Comparison of ENCODE assay signal across 20 cellular contexts in the genomic region with DNA sequence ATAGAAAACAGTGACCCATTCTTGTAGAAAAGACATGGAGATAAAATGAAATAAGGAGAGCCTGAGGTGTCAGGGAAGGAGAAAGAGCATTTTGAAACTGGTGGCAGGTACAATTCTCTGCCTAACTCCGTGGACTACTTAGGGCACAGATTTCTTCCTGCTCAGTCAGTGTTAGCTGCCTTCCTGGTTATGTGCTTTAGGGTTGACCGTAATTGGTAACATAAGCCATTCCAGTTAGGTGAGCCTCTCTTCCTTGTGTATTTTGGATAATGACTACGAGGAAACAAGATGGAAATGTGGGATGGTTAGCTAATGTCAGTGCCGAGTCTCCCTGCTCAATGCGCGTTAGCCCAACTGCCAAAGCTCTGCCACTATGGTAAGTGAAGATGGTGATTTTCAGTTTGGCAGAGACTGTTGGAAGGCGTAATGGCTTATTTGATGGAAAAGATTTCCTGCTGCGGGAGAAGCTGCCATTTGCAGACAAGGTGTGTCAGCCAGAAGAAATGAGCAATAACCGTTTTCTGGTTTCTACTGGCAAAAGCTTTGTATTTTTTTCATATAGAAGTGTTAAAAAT.
A peak's percentile ranks its signal among the peaks of the same experiment; 100 is the strongest.
DNase-seq lines count a peak whose midpoint lies in the region; ATAC-seq, FAIRE-seq and TF ChIP-seq lines count a peak whose summit lies in the region.
"Had no signal": no experiment of that assay in that cellular context is flagged by ENCODE, and none has a peak within 500 bp of the region (broad histone marks: within the 10 kb centered on the region; RNA-seq: fewer than 3 reads in every experiment).

No MANE protein-coding gene starts in this region.

- POLR2A ChIA-PET in H1 (lab: Charles Lee; ENCODE audit: partially characterized antibody) = interaction anchor here (1.2 to 2.4 kb wide), 3 partner anchors 9 to 20 kb away, joined by 3 to 11 read pairs (median 7); no protein-coding TSS in a partner anchor

- no peak overlapping the region for H3K56ac ChIP-seq in H1 (replicated peaks; ENCODE audit: insufficient read length, low read depth, low read length)

- no peaks in the 10 kb centered on the region for H3K36me3 ChIP-seq in heart right ventricle
- H3K36me3 ChIP-seq in H1 (ENCODE audit: control insufficient read depth in 2 of 4, insufficient read depth in 4 of 4, low read length in 3 of 4) = 0 out of 8 replicates have a peak, but pooled peaks cover 0 to 5% (median 0%) of the 10 kb centered on the region in 4 experiments
- no peaks in the 10 kb centered on the region for H3K36me3 ChIP-seq in vagina
- H3K36me3 ChIP-seq: upper lobe of left lung had no signal

- H4K5ac ChIP-seq in H1 (ENCODE audit: insufficient read length, low read depth, low read length) = no peak overlapping the region

- H4K20me1 ChIP-seq in H1 (replicated peaks in 1 of 2; ENCODE audit: control insufficient read depth in 1 of 2, insufficient read depth in 2 of 2, low read length in 2 of 2) = peaks cover 0 to 2% of the 10 kb centered on the region in 2 experiments

- H3K4me1 Mint-ChIP-seq in osteocyte (ENCODE audit: unreplicated experiment) = peaks cover 69% of the 10 kb centered on the region
- H3K4me1 Mint-ChIP-seq in Calu3 (ENCODE audit: low read depth, unreplicated experiment) = peaks cover 8% of the 10 kb centered on the region

- no peak overlapping the region for H3K23ac ChIP-seq in H1 (ENCODE audit: insufficient read length)

- H3K79me2 ChIP-seq in H1 (ENCODE audit: control insufficient read depth in 1 of 2, insufficient read depth in 2 of 2, low read length in 2 of 2) = peaks cover 0 to 47% of the 10 kb centered on the region in 2 experiments; a peak in 2 of 4 replicates

- H2BK120ac ChIP-seq in H1 (replicated peaks; ENCODE audit: low read depth, low read length) = no peak overlapping the region

- peak overlapping the region; percentile 19 to 91 (median 68) for H3K27ac ChIP-seq in heart right ventricle
- H3K27ac ChIP-seq in H1 (ENCODE audit: low read depth, low read length) = no peak overlapping the region
- peak overlapping the region; percentile 92 for H3K27ac ChIP-seq in vagina
- H3K27ac ChIP-seq: RWPE1, VCaP had no signal

- H3K27ac Mint-ChIP-seq in osteocyte (ENCODE audit: unreplicated experiment) (peak overlapping the region; percentile 75), Calu3 (ENCODE audit: unreplicated experiment) (no peak overlapping the region)
- H3K27ac Mint-ChIP-seq: activated CD8-positive, alpha-beta T cell treated with anti-CD3 and anti-CD28 coated beads, Interleukin-2, amount 10 ng/mL, durations not matched to agents 7 days and 5 days; activated T-helper 1 cell treated with anti-CD3 and anti-CD28 coated beads, Interleukin-12 subunit alpha, Interleukin-12 subunit beta, Interleukin-2, Interleukin-4 antibody, amounts not matched to agents 30 ng/mL and 10 ng/mL and 1 ng/mL, durations not matched to agents 14 hours and 24 hours and 36 hours; CD4-positive, alpha-beta T cell had no signal

- H3K4me3 ChIP-seq in heart right ventricle (peak overlapping the region in 1 of 10 donors; percentile 6), H1 (ENCODE audit: extremely low read depth in 1 of 4, insufficient read depth in 2 of 4, low read depth in 3 of 4, low read length in 4 of 4) (no peak overlapping the region), vagina (peak overlapping the region; percentile 10 to 19)

- no peak overlapping the region; a peak in 1 of 4 replicates for H3K4me2 ChIP-seq in H1 (ENCODE audit: insufficient read depth in 1 of 2, low read depth in 2 of 2, low read length in 2 of 2)

- no peak for TF ChIP-seq POLR2A in H1 (IDR thresholded peaks at IDR 0.05; ENCODE audit: control extremely low read depth in 1 of 2, low read depth in 2 of 2, low read length in 2 of 2)
- no peak for TF ChIP-seq POLR2A in vagina (IDR thresholded peaks at IDR 0.05)

- no peak overlapping the region for H2BK12ac ChIP-seq in H1 (ENCODE audit: low read depth, low read length)

- TF ChIP-seq EP300 in H1 (IDR thresholded peaks at IDR 0.05; ENCODE audit: borderline replicate concordance in 1 of 2, low read depth in 2 of 2, low read length in 2 of 2) = no peak

- H3K27me3 ChIP-seq in heart right ventricle (peaks cover 0 to 44% (median 0%) of the 10 kb centered on the region in 7 donors), H1 (replicated peaks in 1 of 4; ENCODE audit: control insufficient read depth in 3 of 4, extremely low read depth in 1 of 4, insufficient read depth in 3 of 4, low read length in 3 of 4) (peaks cover 0 to 6% (median 4%) of the 10 kb centered on the region in 4 experiments; a peak in 3 of 7 replicates), vagina (no peaks in the 10 kb centered on the region)

- peaks cover 6% of the 10 kb centered on the region for H3K23me2 ChIP-seq in H1 (ENCODE audit: low read depth, low read length)

- no peak for TF ChIP-seq RAD21 in H1 (IDR thresholded peaks at IDR 0.05 in 1 of 2, conservative IDR thresholded peaks at IDR 0.05 in 1 of 2; ENCODE audit: low read depth in 2 of 2, low read length in 2 of 2)

- no TSS peak for BruUV-seq in Calu3 (replicated peaks; lab: Mats Ljungman, UMichigan)

- CTCF ChIA-PET in H1 (lab: Charles Lee; ENCODE audit: partially characterized antibody) (interaction anchor here (0.6 to 2.2 kb wide), 14 partner anchors 13 to 249 kb away, joined by 3 to 9 read pairs (median 4); no protein-coding TSS in a partner anchor), Calu3 (lab: Charles Lee) (no interaction called here)

- FAIRE-seq in H1 (lab: Jason Lieb, UNC) = peak; percentile 36
- FAIRE-seq: kidney, small intestine had no signal

- H2BK20ac ChIP-seq in H1 (ENCODE audit: low read length) = no peak overlapping the region

- H3K27me3 Mint-ChIP-seq in osteocyte (ENCODE audit: unreplicated experiment) (no peaks in the 10 kb centered on the region), Calu3 (ENCODE audit: unreplicated experiment) (no peaks in the 10 kb centered on the region)

- H3K9me3 ChIP-seq in heart right ventricle (no peaks in the 10 kb centered on the region), H1 (ENCODE audit: insufficient read depth in 2 of 2, low read depth in 1 of 2, low read length in 1 of 2) (no peaks in the 10 kb centered on the region; a peak in 1 of 4 replicates), vagina (no peaks in the 10 kb centered on the region)
- H3K9me3 ChIP-seq: upper lobe of left lung had no signal

- peak overlapping the region; percentile 22 for H4K91ac ChIP-seq in H1 (replicated peaks; ENCODE audit: insufficient read length, low read length)

- 0 out of 2 replicates have a peak overlapping the region, but pooled peaks have one; percentile 1 for H2BK15ac ChIP-seq in H1 (ENCODE audit: low read length)

- H3K4ac ChIP-seq in H1 (replicated peaks; ENCODE audit: insufficient read length, low read depth, low read length) = no peak overlapping the region

- WGBS in heart right ventricle, 2 donors = 84 to 87% methylated on average over 9 of the region's 9 CpGs
- WGBS in H1 (ENCODE audit: extremely low coverage in 1 of 2, insufficient coverage in 1 of 2, insufficient read length in 1 of 2, insufficient replicate concordance in 2 of 2, low coverage in 1 of 2, low lambda C conversion rate in 2 of 2, missing lambda C conversion rate in 1 of 2), 2 experiments = 91% methylated on average over 9 of the region's 9 CpGs; no CpG with 5 or more reads in 1 of the 2 experiments

- no peaks in the 10 kb centered on the region for H3K79me1 ChIP-seq in H1 (ENCODE audit: low read depth, low read length)

- H2AK5ac ChIP-seq in H1 (ENCODE audit: low read depth, low read length) = no peak overlapping the region

- DNase-seq in heart right ventricle (no peak), Right ventricle myocardium superior (no peak), H1 (ENCODE audit: low read depth in 1 of 2, low spot score in 2 of 2) (no peak), osteocyte (ENCODE audit: extremely low spot score, unreplicated experiment) (no peak), vagina (ENCODE audit: extremely low spot score in 2 of 2) (no peak), Calu3 (no peak)
- DNase-seq: activated CD8-positive, alpha-beta T cell treated with anti-CD3 and anti-CD28 coated beads, Interleukin-2, amount 10 ng/mL, durations not matched to agents 7 days and 5 days; CD4-positive, alpha-beta T cell; kidney; NCI-H1092; NCI-H2171; NK-92 treated with Interleukin-12 subunit alpha and Interleukin-12 subunit beta, amount 100 ng/mL, for 24 hours; occipital lobe; small intestine; upper lobe of left lung had no signal

- H3K4me1 ChIP-seq in heart right ventricle (peaks cover 10 to 97% (median 65%) of the 10 kb centered on the region in 9 donors), H1 (replicated peaks in 1 of 4; ENCODE audit: control insufficient read depth in 3 of 4, insufficient read depth in 4 of 4, low read length in 3 of 4) (peaks cover 0 to 20% (median 5%) of the 10 kb centered on the region in 4 experiments; a peak in 6 of 7 replicates), vagina (peaks cover 68% of the 10 kb centered on the region)

- no peak overlapping the region for H2AFZ ChIP-seq in H1 (ENCODE audit: low read length)

- no peak for TF ChIP-seq CTCF in heart right ventricle (IDR thresholded peaks at IDR 0.05)
- TF ChIP-seq CTCF in H1 (IDR thresholded peaks at IDR 0.05; ENCODE audit: control extremely low read depth in 1 of 3, insufficient read depth in 1 of 3, low read depth in 1 of 3, low read length in 3 of 3) = no peak
- TF ChIP-seq CTCF in osteocyte (IDR thresholded peaks at IDR 0.05) = no peak
- TF ChIP-seq CTCF in vagina (IDR thresholded peaks at IDR 0.05) = no peak
- TF ChIP-seq CTCF in Calu3 (IDR thresholded peaks at IDR 0.05; ENCODE audit: unreplicated experiment) = no peak

- intact Hi-C loops in heart right ventricle (cut with DNase I) = loop anchor here in 3 of 10 donors (2.0 to 10.0 kb wide), 4 partner anchors 79 to 125 kb away; no protein-coding TSS in a partner anchor
- intact Hi-C loops in Right ventricle myocardium superior (cut with DNase I) = no loop called here
- intact Hi-C loops in vagina (cut with DNase I) = loop anchor here (10.0 kb wide), 3 partner anchors 79 to 201 kb away; no protein-coding TSS in a partner anchor
- intact Hi-C loops in Calu3 (cut with micrococcal nuclease; ENCODE audit: unreplicated experiment) = no loop called here

- no peaks in the 10 kb centered on the region for H3K9me3 Mint-ChIP-seq in osteocyte (ENCODE audit: unreplicated experiment)
- no peaks in the 10 kb centered on the region for H3K9me3 Mint-ChIP-seq in Calu3 (ENCODE audit: low read depth, unreplicated experiment)
- H3K9me3 Mint-ChIP-seq: activated T-helper 1 cell treated with anti-CD3 and anti-CD28 coated beads, Interleukin-12 subunit alpha, Interleukin-12 subunit beta, Interleukin-2, Interleukin-4 antibody, amounts not matched to agents 30 ng/mL and 10 ng/mL and 1 ng/mL, durations not matched to agents 14 hours and 24 hours and 36 hours; CD4-positive, alpha-beta T cell had no signal

- H3K4me3 Mint-ChIP-seq in osteocyte (ENCODE audit: unreplicated experiment) (no peak overlapping the region), Calu3 (ENCODE audit: low read depth, unreplicated experiment) (no peak overlapping the region)
- H3K4me3 Mint-ChIP-seq: activated CD8-positive, alpha-beta T cell treated with anti-CD3 and anti-CD28 coated beads, Interleukin-2, amount 10 ng/mL, durations not matched to agents 7 days and 5 days; CD4-positive, alpha-beta T cell had no signal

- H3K9ac ChIP-seq in H1 (replicated peaks in 1 of 4; ENCODE audit: extremely low read depth in 1 of 4, low read depth in 3 of 4, low read length in 3 of 4) = no peak overlapping the region

- no peak overlapping the region for H4K8ac ChIP-seq in H1 (ENCODE audit: extremely low read depth, insufficient read depth, low read length)

- H2BK5ac ChIP-seq in H1 (ENCODE audit: low read depth, low read length) = no peak overlapping the region

- H3K36me3 Mint-ChIP-seq in osteocyte (ENCODE audit: unreplicated experiment) (peaks cover 22% of the 10 kb centered on the region), Calu3 (ENCODE audit: insufficient read depth, unreplicated experiment) (peaks cover 18% of the 10 kb centered on the region)

- no peak overlapping the region for H3K18ac ChIP-seq in H1 (ENCODE audit: extremely low read depth, low read length)

- no peak overlapping the region for H3K14ac ChIP-seq in H1 (ENCODE audit: insufficient read length)

- ATAC-seq in heart right ventricle (no peak), Right ventricle myocardium superior (ENCODE audit: poor library complexity) (no peak), HG03378 (IDR thresholded peaks at IDR 0.05; ENCODE audit: unreplicated experiment) (no peak), HG02840 (IDR thresholded peaks at IDR 0.05; ENCODE audit: low FRiP score, unreplicated experiment) (no peak)
- ATAC-seq: activated CD8-positive, alpha-beta T cell treated with anti-CD3 and anti-CD28 coated beads, Interleukin-2, amount 10 ng/mL, durations not matched to agents 7 days and 5 days had no signal

Comparison
In these comparisons a context has a peak if more than half of its experiments do, and no peak if none do; other contexts are left out.
1. H3K4me3 ChIP-seq: peak in vagina (2 of 2); none in H1 (0 of 4).